In genomic region chr3:32801440-32801839, GRCh38 we compare ENCODE assay signal across 7 cellular contexts. TPM values are rescaled to one million over a fixed set of nuclear protein-coding genes. Genes with fewer than 3 reads are reported as not detected.
"Had no signal": no experiment of that assay in that cellular context is flagged by ENCODE, and none has a peak within 500 bp of the region (broad histone marks: within the 10 kb centered on the region; RNA-seq: fewer than 3 reads in every experiment).

No MANE protein-coding gene starts in this region.

RNA-seq across cellular contexts. Expression of gene TRIM71, which starts 16.4 kb away (rescaled TPM):
- total RNA-seq: activated naive CD8-positive, alpha-beta T cell treated with anti-CD3 and anti-CD28 coated beads, Interleukin-2, amount 10 ng/mL, durations not matched to agents 7 days and 5 days; aorta; ascending aorta; body of pancreas; bronchial epithelial cell; cardiac septum had no signal
- polyA plus RNA-seq: adrenal gland, aorta had no signal
